ENCODE assay signal across 23 cellular contexts in genomic region chr11:78374917-78375316, GRCh38.
"Had no signal": no experiment of that assay in that cellular context is flagged by ENCODE, and none has a peak within 500 bp of the region (broad histone marks: within the 10 kb centered on the region; RNA-seq: fewer than 3 reads in every experiment).

No MANE protein-coding gene starts in this region.

- H3K9me3 ChIP-seq: esophagus squamous epithelium, gastrocnemius medialis, heart left ventricle, lower lobe of right lung had no signal

- H3K4me3 ChIP-seq: coronary artery, esophagus squamous epithelium, gastrocnemius medialis, heart left ventricle, left lung, lower lobe of right lung had no signal

- H3K27ac ChIP-seq: coronary artery, epithelial cell of prostate, esophagus squamous epithelium, gastrocnemius medialis, heart left ventricle, lower lobe of right lung had no signal

- DNase-seq: dermis blood vessel endothelial cell; effector CD8-positive, alpha-beta T cell; effector memory CD8-positive, alpha-beta T cell; endodermal cell; erythroblast; esophagus squamous epithelium; foreskin fibroblast; foreskin melanocyte; gastrocnemius medialis; heart left ventricle; hippocampal formation; left cardiac atrium; left lung; left ventricle myocardium superior; lower lobe of right lung; mesenchymal stem cell had no signal

- H3K27me3 ChIP-seq: esophagus squamous epithelium, gastrocnemius medialis, heart left ventricle, left lung had no signal

- ATAC-seq: effector memory CD8-positive, alpha-beta T cell; esophagus mucosa; gastrocnemius medialis; heart left ventricle; left cardiac atrium; left lung; left ventricle myocardium superior; lower lobe of right lung had no signal

- H3K36me3 ChIP-seq: esophagus squamous epithelium, gastrocnemius medialis, heart left ventricle, lower lobe of right lung had no signal

- FAIRE-seq: colon, endometrium, islet of Langerhans, keratinocyte had no signal
